In the genomic region with DNA sequence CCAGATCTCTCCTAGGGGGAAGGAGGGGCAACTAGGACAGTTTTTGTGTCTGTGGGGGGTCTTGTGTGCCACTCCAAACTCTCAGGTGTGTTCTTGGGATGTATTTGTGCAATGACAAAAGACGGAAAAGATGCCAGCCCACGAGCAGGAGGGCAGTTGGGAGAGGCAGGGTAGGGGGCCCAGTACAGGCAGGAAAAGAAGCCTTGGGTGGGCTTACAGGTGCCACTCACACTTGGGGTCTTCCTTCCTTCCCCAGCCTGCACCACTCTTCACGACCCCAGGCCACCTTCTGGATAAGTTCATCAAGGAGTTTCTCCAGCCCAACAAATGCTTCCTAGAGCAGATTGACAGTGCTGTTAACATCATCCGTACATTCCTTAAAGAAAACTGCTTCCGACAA, we compare ENCODE assay signal across 7 cellular contexts. TPM values are rescaled to one million over a fixed set of nuclear protein-coding genes. Genes with fewer than 3 reads are reported as not detected.
"Had no signal": no experiment of that assay in that cellular context is flagged by ENCODE, and none has a peak within 500 bp of the region (broad histone marks: within the 10 kb centered on the region; RNA-seq: fewer than 3 reads in every experiment).

No MANE protein-coding gene starts in this region.

- H3K27me3 Mint-ChIP-seq: IgD-negative memory B cell had no signal

- H3K27ac ChIP-seq: GM23248 had no signal

- H3K27ac Mint-ChIP-seq: IgD-negative memory B cell had no signal

- H3K9me3 Mint-ChIP-seq: IgD-negative memory B cell had no signal

- H3K9ac ChIP-seq: GM23248 had no signal

- H3K4me3 ChIP-seq: GM23248 had no signal

- DNase-seq: GM23248, GOT3, H7, HCEC 1CT had no signal

- FAIRE-seq: HTR-8/SVneo had no signal

- H3K4me3 Mint-ChIP-seq: IgD-negative memory B cell had no signal

- H2AFZ ChIP-seq: GM23248 had no signal

RNA-seq across cellular contexts. Expression of a gene that starts 24.4 kb away (rescaled TPM):
- total RNA-seq: H7 had no signal

RNA-seq across cellular contexts. Expression of a gene that starts 53.9 kb away (rescaled TPM):
- total RNA-seq: GM23248, HT-29 had no signal
- polyA plus RNA-seq: GM23248 had no signal
